In genomic region chr17:41909088-41909487, GRCh38 we compare ENCODE assay signal across 23 cellular contexts.
"Had no signal": no experiment of that assay in that cellular context is flagged by ENCODE, and none has a peak within 500 bp of the region (broad histone marks: within the 10 kb centered on the region; RNA-seq: fewer than 3 reads in every experiment).

No MANE protein-coding gene starts in this region.

- H3K4me3 Mint-ChIP-seq: activated CD4-positive, alpha-beta T cell treated with anti-CD3 and anti-CD28 coated beads, Interleukin-2, amount 10 ng/mL, durations not matched to agents 24 days and 14 days; activated CD8-positive, alpha-beta T cell treated with anti-CD3 and anti-CD28 coated beads, Interleukin-2, amount 10 ng/mL, durations not matched to agents 7 days and 5 days; activated naive CD8-positive, alpha-beta T cell; activated T-cell treated with anti-CD3 and anti-CD28 coated beads, Interleukin-2, amount 50 U/mL, for 72 hours; brain; central memory CD8-positive, alpha-beta T cell; natural killer cell treated with Interleukin-12 subunit alpha and Interleukin-12 subunit beta and Interleukin-15 and Interleukin-18, amount 100 ng/mL, for 72 hours; stimulated activated naive B cell treated with anti-CD40 and anti-IgM and Interleukin-4, amounts not matched to agents 10 μg/mL and 1 μg/mL and 100 μg/mL, for 72 hours had no signal

- FAIRE-seq: kidney, TTC549 had no signal

- H3K27ac Mint-ChIP-seq: activated CD4-positive, alpha-beta T cell treated with anti-CD3 and anti-CD28 coated beads, Interleukin-2, amount 10 ng/mL, durations not matched to agents 24 days and 14 days; activated CD8-positive, alpha-beta T cell treated with anti-CD3 and anti-CD28 coated beads, Interleukin-2, amount 10 ng/mL, durations not matched to agents 7 days and 5 days; activated naive CD8-positive, alpha-beta T cell; activated T-cell treated with anti-CD3 and anti-CD28 coated beads, Interleukin-2, amount 50 U/mL, for 72 hours; natural killer cell treated with Interleukin-12 subunit alpha and Interleukin-12 subunit beta and Interleukin-15 and Interleukin-18, amount 100 ng/mL, for 72 hours had no signal

- ATAC-seq: activated CD8-positive, alpha-beta T cell treated with anti-CD3 and anti-CD28 coated beads, Interleukin-2, amount 10 ng/mL, durations not matched to agents 7 days and 5 days; activated T-cell treated with anti-CD3 and anti-CD28 coated beads, Interleukin-2, amount 50 U/mL, for 72 hours; natural killer cell treated with Interleukin-12 subunit alpha and Interleukin-12 subunit beta and Interleukin-15 and Interleukin-18, amount 100 ng/mL, for 72 hours had no signal

- H3K36me3 ChIP-seq: ovary had no signal

- H3K27me3 ChIP-seq: ovary, transverse colon, vagina had no signal

- H3K9me3 Mint-ChIP-seq: activated CD4-positive, alpha-beta T cell treated with anti-CD3 and anti-CD28 coated beads, Interleukin-2, amount 10 ng/mL, durations not matched to agents 24 days and 14 days; activated T-cell treated with anti-CD3 and anti-CD28 coated beads, Interleukin-2, amount 50 U/mL, for 72 hours; brain; central memory CD8-positive, alpha-beta T cell; natural killer cell treated with Interleukin-12 subunit alpha and Interleukin-12 subunit beta and Interleukin-15 and Interleukin-18, amount 100 ng/mL, for 72 hours; stimulated activated naive B cell treated with anti-CD40 and anti-IgM and Interleukin-4, amounts not matched to agents 10 μg/mL and 1 μg/mL and 100 μg/mL, for 72 hours had no signal

- H3K4me3 ChIP-seq: coronary artery, ovary, transverse colon, vagina had no signal

- H3K27ac ChIP-seq: coronary artery, ovary, transverse colon, vagina had no signal

- DNase-seq: activated CD4-positive, alpha-beta T cell treated with anti-CD3 and anti-CD28 coated beads, Interleukin-2, amount 10 ng/mL, durations not matched to agents 24 days and 14 days; activated CD4-positive, CD25-positive, alpha-beta regulatory T cell; activated CD8-positive, alpha-beta memory T cell treated with anti-CD3 and anti-CD28 coated beads, Interleukin-2, amount 50 U/mL, for 4 hours; activated CD8-positive, alpha-beta T cell treated with anti-CD3 and anti-CD28 coated beads, Interleukin-2, amount 10 ng/mL, durations not matched to agents 7 days and 5 days; activated gamma-delta T cell; activated T-cell treated with anti-CD3 and anti-CD28 coated beads, Interleukin-2, amount 50 U/mL, for 72 hours; foreskin fibroblast; glutamatergic neuron; hypothalamus; kidney; ovary; stimulated activated CD4-positive, alpha-beta T cell treated with anti-CD3 and anti-CD28 coated beads, Interleukin-2, amount 100 ng/mL, for 48 hours; stimulated activated naive B cell treated with anti-CD40 and anti-IgM and Interleukin-4, amounts not matched to agents 10 μg/mL and 1 μg/mL and 100 μg/mL, for 72 hours; substantia nigra; T-helper 2 cell; transverse colon had no signal

- H3K9me3 ChIP-seq: ovary, transverse colon, vagina had no signal

- H3K27me3 Mint-ChIP-seq: activated CD4-positive, alpha-beta T cell treated with anti-CD3 and anti-CD28 coated beads, Interleukin-2, amount 10 ng/mL, durations not matched to agents 24 days and 14 days; activated naive CD8-positive, alpha-beta T cell; brain; central memory CD8-positive, alpha-beta T cell; natural killer cell treated with Interleukin-12 subunit alpha and Interleukin-12 subunit beta and Interleukin-15 and Interleukin-18, amount 100 ng/mL, for 72 hours; stimulated activated naive B cell treated with anti-CD40 and anti-IgM and Interleukin-4, amounts not matched to agents 10 μg/mL and 1 μg/mL and 100 μg/mL, for 72 hours had no signal
